10 cellular contexts compared by ENCODE assay signal in genomic region chr16:67165121-67166034, GRCh38. TPM values are rescaled to one million over a fixed set of nuclear protein-coding genes. Genes with fewer than 3 reads are reported as not detected.
A peak's percentile ranks its signal among the peaks of the same experiment; 100 is the strongest.
DNase-seq lines count a peak whose midpoint lies in the region; ATAC-seq lines count a peak whose summit lies in the region.
"Had no signal": no experiment of that assay in that cellular context is flagged by ENCODE, and none has a peak within 500 bp of the region (broad histone marks: within the 10 kb centered on the region; RNA-seq: fewer than 3 reads in every experiment).

No MANE protein-coding gene starts in this region.

- H3K36me3 ChIP-seq in GM23248 (ENCODE audit: low read depth) (no peaks in the 10 kb centered on the region), skeletal muscle satellite cell (ENCODE audit: insufficient read depth, low read length) (no peaks in the 10 kb centered on the region)

- no peak for ATAC-seq in activated CD8-positive, alpha-beta T cell treated with anti-CD3 and anti-CD28 coated beads, Interleukin-2, amount 10 ng/mL, durations not matched to agents 7 days and 5 days
- no peak for ATAC-seq in HG03571 (IDR thresholded peaks at IDR 0.05; ENCODE audit: unreplicated experiment)
- no peak for ATAC-seq in HG03378 (IDR thresholded peaks at IDR 0.05; ENCODE audit: unreplicated experiment)

- H3K4me1 ChIP-seq in GM23248 (ENCODE audit: insufficient read depth) (no peaks in the 10 kb centered on the region), skeletal muscle satellite cell (ENCODE audit: control insufficient read depth, insufficient read depth, low read length) (peaks cover 46% of the 10 kb centered on the region)

- 32 to 33% methylated on average over 75 to 80 of the region's 80 CpGs for WGBS in GM23248 (ENCODE audit: low coverage in 1 of 2, low lambda C conversion rate in 2 of 2, missing lambda C conversion rate in 2 of 2), 2 experiments

- H3K27me3 Mint-ChIP-seq in activated CD8-positive, alpha-beta T cell treated with anti-CD3 and anti-CD28 coated beads, Interleukin-2, amount 10 ng/mL, durations not matched to agents 7 days and 5 days (ENCODE audit: low read depth), result peaks cover 47% of the 10 kb centered on the region

- H3K36me3 Mint-ChIP-seq in activated CD8-positive, alpha-beta T cell treated with anti-CD3 and anti-CD28 coated beads, Interleukin-2, amount 10 ng/mL, durations not matched to agents 7 days and 5 days (ENCODE audit: low read depth), result peaks cover 22% of the 10 kb centered on the region

- H3K4me1 Mint-ChIP-seq in activated CD8-positive, alpha-beta T cell treated with anti-CD3 and anti-CD28 coated beads, Interleukin-2, amount 10 ng/mL, durations not matched to agents 7 days and 5 days (ENCODE audit: low read depth), result peaks cover 63% of the 10 kb centered on the region

- H3K79me2 ChIP-seq in GM23248 (ENCODE audit: insufficient read depth), result 0 out of 2 replicates have a peak, but pooled peaks cover 2% of the 10 kb centered on the region

- POLR2A ChIA-PET in activated CD8-positive, alpha-beta T cell treated with anti-CD3 and anti-CD28 coated beads, Interleukin-2, amount 10 ng/mL, durations not matched to agents 7 days and 5 days (lab: Charles Lee), result interaction anchor here (0.6 to 1.0 kb wide), 4 partner anchors 10 to 316 kb away, joined by 3 read pairs; partner anchors contain the start of gene ATP6V0D1

- peak overlapping the region; percentile 42 for H3K4me3 Mint-ChIP-seq in activated CD8-positive, alpha-beta T cell treated with anti-CD3 and anti-CD28 coated beads, Interleukin-2, amount 10 ng/mL, durations not matched to agents 7 days and 5 days
- H3K4me3 Mint-ChIP-seq: activated naive CD4-positive, alpha-beta T cell treated with anti-CD3 and anti-CD28 coated beads for 36 hours had no signal

- no peaks in the 10 kb centered on the region for H4K20me1 ChIP-seq in GM23248 (ENCODE audit: insufficient read depth)

- DNase-seq in GM23248 (peak; percentile 45), occipital lobe (lab: John Stamatoyannopoulos, UW) (no peak), NOMO-1 treated with dmso at 0.1 percent for 144 hours (lab: John Stamatoyannopoulos, UW; ENCODE audit: unreplicated experiment) (no peak)
- DNase-seq in activated CD8-positive, alpha-beta T cell treated with anti-CD3 and anti-CD28 coated beads, Interleukin-2, amount 10 ng/mL, durations not matched to agents 7 days and 5 days, result no peak
- DNase-seq: activated naive CD4-positive, alpha-beta T cell treated with anti-CD3 and anti-CD28 coated beads for 36 hours; NCI-H2171 had no signal

- CTCF ChIA-PET in activated CD8-positive, alpha-beta T cell treated with anti-CD3 and anti-CD28 coated beads, Interleukin-2, amount 10 ng/mL, durations not matched to agents 7 days and 5 days (lab: Charles Lee), result interaction anchor here (1.4 to 3.2 kb wide), 2 partner anchors 10 to 148 kb away, joined by 6 to 12 read pairs; no protein-coding TSS in a partner anchor

- H3K27ac Mint-ChIP-seq in activated CD8-positive, alpha-beta T cell treated with anti-CD3 and anti-CD28 coated beads, Interleukin-2, amount 10 ng/mL, durations not matched to agents 7 days and 5 days, result no peak overlapping the region
- H3K27ac Mint-ChIP-seq: activated naive CD4-positive, alpha-beta T cell treated with anti-CD3 and anti-CD28 coated beads for 36 hours had no signal

- H3K9me3 ChIP-seq in GM23248 (ENCODE audit: low read depth), result no peaks in the 10 kb centered on the region
- peaks cover 6% of the 10 kb centered on the region for H3K9me3 ChIP-seq in iPS-18c (ENCODE audit: control insufficient read depth, insufficient read depth, low read length)
- no peaks in the 10 kb centered on the region for H3K9me3 ChIP-seq in skeletal muscle satellite cell (replicated peaks; ENCODE audit: low read length)

- H3K9ac ChIP-seq in GM23248, result no peak overlapping the region
- no peak overlapping the region for H3K9ac ChIP-seq in skeletal muscle satellite cell (ENCODE audit: low read depth, low read length)

- no peaks in the 10 kb centered on the region for H3K9me2 ChIP-seq in GM23248 (ENCODE audit: insufficient read depth)

- no peak overlapping the region for H2AFZ ChIP-seq in GM23248

- H3K4me2 ChIP-seq in GM23248 (ENCODE audit: unreplicated experiment) (no peak overlapping the region), skeletal muscle satellite cell (ENCODE audit: low read length) (peak overlapping the region; percentile 76)

- no peak overlapping the region for H3K27ac ChIP-seq in GM23248

- no peaks in the 10 kb centered on the region for H3K27me3 ChIP-seq in GM23248 (replicated peaks; ENCODE audit: insufficient read depth)
- H3K27me3 ChIP-seq in skeletal muscle satellite cell (ENCODE audit: control insufficient read depth, insufficient read depth, low read length), result peaks cover 18% of the 10 kb centered on the region

- peak overlapping the region; percentile 49; the same call in 1 of the 2 replicates for H3K4me3 ChIP-seq in GM23248
- H3K4me3 ChIP-seq in iPS-18c (ENCODE audit: insufficient read depth, low read depth, low read length), result peak overlapping the region; percentile 31
- H3K4me3 ChIP-seq in skeletal muscle satellite cell (ENCODE audit: low read length), result no peak overlapping the region

- H3K9me3 Mint-ChIP-seq in activated CD8-positive, alpha-beta T cell treated with anti-CD3 and anti-CD28 coated beads, Interleukin-2, amount 10 ng/mL, durations not matched to agents 7 days and 5 days (ENCODE audit: insufficient read depth), result no peaks in the 10 kb centered on the region
- H3K9me3 Mint-ChIP-seq: activated naive CD4-positive, alpha-beta T cell treated with anti-CD3 and anti-CD28 coated beads for 36 hours had no signal

- in situ Hi-C loops in GM23248 (cut with MboI), result loop anchor here (25.0 kb wide), 1 partner anchor 203 kb away; the partner anchor contains the start of gene CES3

- H3F3A ChIP-seq in GM23248 (ENCODE audit: insufficient read depth), result peaks cover 5% of the 10 kb centered on the region; the same call in 1 of the 2 replicates

RNA-seq across cellular contexts. Expression of gene HSF4, which starts 0.8 kb away (rescaled TPM):
- 6.4 and 10.8 TPM in 2 replicates for total RNA-seq in GM23248 (2014; rRNA removed; shearing (Covaris generic))
- 1.8 and 3.0 TPM in 2 replicates for polyA plus RNA-seq in GM23248 (2016; fragmentation: Nextera tagmentation; extraction: Ambion mirVana)
- total RNA-seq in activated CD8-positive, alpha-beta T cell treated with anti-CD3 and anti-CD28 coated beads, Interleukin-2, amount 10 ng/mL, durations not matched to agents 7 days and 5 days, result 10 to 100 TPM; 31.5 to 34.4 TPM
- 0.66 and 6.1 TPM in 2 replicates for total RNA-seq in skeletal muscle satellite cell (2012; rRNA removed)
- 5.1 TPM for total RNA-seq in occipital lobe

RNA-seq across cellular contexts. Expression of gene NOL3, which starts 5.0 kb away (rescaled TPM):
- total RNA-seq in GM23248 (2014; rRNA removed; shearing (Covaris generic)), result 31.0 and 51.1 TPM in 2 replicates
- polyA plus RNA-seq in GM23248 (2016; fragmentation: Nextera tagmentation; extraction: Ambion mirVana), result 20.3 TPM in 2 replicates
- 1 to 10 TPM; 7.4 to 8.2 TPM for total RNA-seq in activated CD8-positive, alpha-beta T cell treated with anti-CD3 and anti-CD28 coated beads, Interleukin-2, amount 10 ng/mL, durations not matched to agents 7 days and 5 days
- total RNA-seq in skeletal muscle satellite cell (2012; rRNA removed), result 17.3 and 24.3 TPM in 2 replicates
- 4.1 TPM for total RNA-seq in occipital lobe

RNA-seq across cellular contexts. Expression of gene FBXL8, which starts 5.6 kb away (rescaled TPM):
- 22.5 and 24.0 TPM in 2 replicates for total RNA-seq in GM23248 (2014; rRNA removed; shearing (Covaris generic))
- 9.8 and 10.3 TPM in 2 replicates for polyA plus RNA-seq in GM23248 (2016; fragmentation: Nextera tagmentation; extraction: Ambion mirVana)
- 10 to 100 TPM; 22.7 to 24.8 TPM for total RNA-seq in activated CD8-positive, alpha-beta T cell treated with anti-CD3 and anti-CD28 coated beads, Interleukin-2, amount 10 ng/mL, durations not matched to agents 7 days and 5 days
- total RNA-seq in skeletal muscle satellite cell (2012; rRNA removed), result 13.2 and 16.6 TPM in 2 replicates
- total RNA-seq in occipital lobe, result 2.0 TPM

RNA-seq across cellular contexts. Expression of gene TRADD, which starts 5.7 kb away (rescaled TPM):
- 44.6 and 46.2 TPM in 2 replicates for total RNA-seq in GM23248 (2014; rRNA removed; shearing (Covaris generic))
- polyA plus RNA-seq in GM23248 (2016; fragmentation: Nextera tagmentation; extraction: Ambion mirVana), result 25.9 and 28.1 TPM in 2 replicates
- total RNA-seq in activated CD8-positive, alpha-beta T cell treated with anti-CD3 and anti-CD28 coated beads, Interleukin-2, amount 10 ng/mL, durations not matched to agents 7 days and 5 days, result 10 to 100 TPM; 39.2 to 40.7 TPM
- total RNA-seq in skeletal muscle satellite cell (2012; rRNA removed), result 18.1 and 19.3 TPM in 2 replicates
- 1.2 TPM for total RNA-seq in occipital lobe

RNA-seq across cellular contexts. Expression of gene B3GNT9, which starts 14.6 kb away (rescaled TPM):
- total RNA-seq in GM23248 (2014; rRNA removed; shearing (Covaris generic)), result 73.2 and 88.0 TPM in 2 replicates
- 24.3 and 24.8 TPM in 2 replicates for polyA plus RNA-seq in GM23248 (2016; fragmentation: Nextera tagmentation; extraction: Ambion mirVana)
- 1 to 10 TPM; 6.6 to 7.2 TPM for total RNA-seq in activated CD8-positive, alpha-beta T cell treated with anti-CD3 and anti-CD28 coated beads, Interleukin-2, amount 10 ng/mL, durations not matched to agents 7 days and 5 days
- 20.8 and 21.4 TPM in 2 replicates for total RNA-seq in skeletal muscle satellite cell (2012; rRNA removed)
- total RNA-seq in occipital lobe, result 1.2 TPM
